ENCODE assay signal across 23 cellular contexts in the genomic region with DNA sequence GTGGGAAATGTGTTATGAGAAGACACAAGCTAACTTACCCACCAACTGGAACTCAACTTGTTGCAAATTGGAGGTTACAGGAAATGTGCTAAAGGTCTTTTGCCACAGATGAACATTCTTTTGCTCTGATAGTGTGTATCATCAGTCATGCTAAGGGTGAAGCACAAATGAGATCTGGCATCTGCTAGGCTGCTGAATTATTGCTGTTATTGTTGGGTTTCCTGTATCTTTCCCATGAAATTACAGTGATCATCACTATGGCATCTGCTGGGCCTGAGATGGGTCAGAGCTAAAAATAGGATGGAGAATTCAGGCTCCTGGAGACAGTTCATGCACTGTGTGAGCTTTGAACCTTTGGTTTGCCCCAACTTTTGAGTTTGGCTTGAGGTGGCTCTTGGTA.
DNase-seq lines count a peak whose midpoint lies in the region; FAIRE-seq and TF ChIP-seq lines count a peak whose summit lies in the region.
"Had no signal": no experiment of that assay in that cellular context is flagged by ENCODE, and none has a peak within 500 bp of the region (broad histone marks: within the 10 kb centered on the region; RNA-seq: fewer than 3 reads in every experiment).

No MANE protein-coding gene starts in this region.

- H3K9me3 ChIP-seq in SJCRH30 (replicated peaks): no peaks in the 10 kb centered on the region; the same call in 1 of the 2 replicates
- no peaks in the 10 kb centered on the region for H3K9me3 ChIP-seq in kidney (ENCODE audit: control insufficient read depth in 1 of 2, low read length in 2 of 2)
- H3K9me3 ChIP-seq: BE2C, Caco-2, thyroid gland had no signal

- no peak overlapping the region for H3K9ac ChIP-seq in kidney (ENCODE audit: low read length in 2 of 2)

- H3K4me3 ChIP-seq in SJCRH30 (no peak overlapping the region), fibroblast of villous mesenchyme (ENCODE audit: low read depth, low read length) (no peak overlapping the region), kidney (ENCODE audit: low read length in 2 of 2) (no peak overlapping the region)
- H3K4me3 ChIP-seq: thyroid gland had no signal

- H3K36me3 ChIP-seq in SJCRH30 (no peaks in the 10 kb centered on the region), kidney (ENCODE audit: control insufficient read depth in 1 of 2, insufficient read depth in 2 of 2, low read length in 2 of 2) (no peaks in the 10 kb centered on the region)
- H3K36me3 ChIP-seq: BE2C, thyroid gland, WERI-Rb-1 had no signal

- TF ChIP-seq CTCF in fibroblast of villous mesenchyme (IDR thresholded peaks at IDR 0.05; ENCODE audit: insufficient read depth, low read depth, low read length) (no peak), kidney (IDR thresholded peaks at IDR 0.05; ENCODE audit: borderline replicate concordance, extremely low read depth, insufficient read depth) (no peak)

- no peaks in the 10 kb centered on the region for H3K27me3 ChIP-seq in SJCRH30
- H3K27me3 ChIP-seq: BE2C, thyroid gland had no signal

- intact Hi-C loops in kidney (cut with DNase I): no loop called here

- peak overlapping the region; percentile 34 for H3K27ac ChIP-seq in SJCRH30
- H3K27ac ChIP-seq in kidney (ENCODE audit: low read depth in 2 of 2, low read length in 2 of 2): no peak overlapping the region
- H3K27ac ChIP-seq: thyroid gland, WERI-Rb-1 had no signal

- FAIRE-seq in kidney (lab: Jason Lieb, UNC): no peak
- FAIRE-seq: frontal cortex, small intestine had no signal

- peaks cover 14% of the 10 kb centered on the region; the same call in 1 of the 2 replicates for H3K4me1 ChIP-seq in SJCRH30
- peaks cover 0 to 2% of the 10 kb centered on the region in 2 donors for H3K4me1 ChIP-seq in kidney (ENCODE audit: control insufficient read depth in 1 of 2, insufficient read depth in 1 of 2, low read depth in 1 of 2, low read length in 2 of 2)
- H3K4me1 ChIP-seq: BE2C, Caco-2, thyroid gland had no signal

- DNase-seq in GM04503 (ENCODE audit: low read depth) (peak; percentile 97), SJCRH30 (peak in 1 of 2 experiments; percentile 19), fibroblast of villous mesenchyme (ENCODE audit: low read depth) (peak; percentile 27), NCI-H2081 (lab: John Stamatoyannopoulos, UW) (no peak), kidney (no peak), retina (no peak)
- DNase-seq in activated naive CD4-positive, alpha-beta T cell (lab: John Stamatoyannopoulos, UW): no peak
- DNase-seq: activated CD4-positive, alpha-beta T cell treated with anti-CD3 and anti-CD28 coated beads, Interleukin-2, amount 50 U/mL, for 1 hour; activated naive CD8-positive, alpha-beta T cell treated with anti-CD3 and anti-CD28 coated beads, Interleukin-2, amount 50 U/mL, for 24 hours; BE2C; Caco-2; KBM-7; left colon; MV-4-11; NCI-H1694; nephron progenitor cell; small intestine; stimulated activated CD4-positive, alpha-beta T cell treated with anti-CD3 and anti-CD28 coated beads, Interleukin-2, amount 100 ng/mL, for 48 hours; stimulated activated naive CD8-positive, alpha-beta T cell treated with anti-CD3 and anti-CD28 coated beads, Interleukin-15, Interleukin-2, amounts not matched to agents 100 U/mL and 50 U/mL, for 24 hours; T-helper 2 cell; thyroid gland; WERI-Rb-1 had no signal

Comparison
In these comparisons a context has a peak if more than half of its experiments do, and no peak if none do; other contexts are left out.
1. DNase-seq: peak in GM04503 (single experiment) and fibroblast of villous mesenchyme (single experiment); none in activated naive CD4-positive, alpha-beta T cell (0 of 4), NCI-H2081 (0 of 2), kidney (single experiment) and retina (single experiment).